Comparison of ENCODE assay signal across 14 cellular contexts in genomic region chr18:75154997-75155396, GRCh38. TPM values are rescaled to one million over a fixed set of nuclear protein-coding genes. Genes with fewer than 3 reads are reported as not detected.
DNase-seq lines count a peak whose midpoint lies in the region; TF ChIP-seq lines count a peak whose summit lies in the region.
"Had no signal": no experiment of that assay in that cellular context is flagged by ENCODE, and none has a peak within 500 bp of the region (broad histone marks: within the 10 kb centered on the region; RNA-seq: fewer than 3 reads in every experiment).

No MANE protein-coding gene starts in this region.

- H3K4me3 ChIP-seq in coronary artery (no peak overlapping the region), neural progenitor cell (no peak overlapping the region)
- H3K4me3 ChIP-seq: HAP-1 had no signal

- H3K27me3 Mint-ChIP-seq in neural progenitor cell (ENCODE audit: insufficient read depth, low read depth) (peaks cover 14% of the 10 kb centered on the region), CD14-positive monocyte (ENCODE audit: low read depth in 3 of 3) (peaks cover 0 to 2% (median under 1%) of the 10 kb centered on the region in 3 donors)

- H3K9me3 Mint-ChIP-seq in neural progenitor cell: peaks cover 26% of the 10 kb centered on the region
- H3K9me3 Mint-ChIP-seq in CD14-positive monocyte: peaks cover 5 to 25% (median 17%) of the 10 kb centered on the region in 7 donors

- H4K20me1 ChIP-seq in neural progenitor cell (ENCODE audit: low read depth): no peaks in the 10 kb centered on the region

- intact Hi-C loops in CD14-positive monocyte (cut with micrococcal nuclease): no loop called here

- H3F3A ChIP-seq in neural progenitor cell (ENCODE audit: low read depth): peaks cover 8% of the 10 kb centered on the region

- peak; percentile 21 for DNase-seq in D341Med (ENCODE audit: low spot score)
- DNase-seq in coronary artery (ENCODE audit: low spot score): peak; percentile 36
- DNase-seq in neural progenitor cell (ENCODE audit: low spot score): no peak
- no peak for DNase-seq in CD14-positive monocyte (ENCODE audit: low spot score)
- DNase-seq in CD1c-positive myeloid dendritic cell (ENCODE audit: extremely low spot score): no peak
- DNase-seq in NCI-H2227 treated with DMSO at 0.1 percent for 48 hours (lab: John Stamatoyannopoulos, UW): no peak
- DNase-seq: ACHN, Calu3, DMS 273 treated with DMSO at 0.1 percent for 48 hours, DMS53, DND-41 had no signal

- no peaks in the 10 kb centered on the region for H3K36me3 ChIP-seq in neural progenitor cell
- H3K36me3 ChIP-seq: HAP-1 had no signal

- TF ChIP-seq CTCF in coronary artery (IDR thresholded peaks at IDR 0.05) (no peak), neural progenitor cell (IDR thresholded peaks at IDR 0.05) (no peak), CD14-positive monocyte (IDR thresholded peaks at IDR 0.05) (no peak)

- no peak overlapping the region for H3K9ac ChIP-seq in neural progenitor cell

- H3K36me3 Mint-ChIP-seq in neural progenitor cell (no peaks in the 10 kb centered on the region), CD14-positive monocyte (no peaks in the 10 kb centered on the region)
- H3K36me3 Mint-ChIP-seq: CD8-positive, alpha-beta T cell had no signal

- H2AFZ ChIP-seq in neural progenitor cell (replicated peaks): no peak overlapping the region

- no peak overlapping the region for H3K4me2 ChIP-seq in neural progenitor cell

- peaks cover 9% of the 10 kb centered on the region for H3K4me1 Mint-ChIP-seq in neural progenitor cell
- no peaks in the 10 kb centered on the region for H3K4me1 Mint-ChIP-seq in CD14-positive monocyte

- H3K27me3 ChIP-seq in neural progenitor cell: no peaks in the 10 kb centered on the region

- H3K27ac ChIP-seq in coronary artery (no peak overlapping the region), neural progenitor cell (no peak overlapping the region)
- H3K27ac ChIP-seq: C4-2B had no signal

- H3K4me1 ChIP-seq in neural progenitor cell: peaks cover 10% of the 10 kb centered on the region
- H3K4me1 ChIP-seq: HAP-1 had no signal

- H3K4me3 Mint-ChIP-seq in neural progenitor cell: peak overlapping the region; percentile 62
- no peak overlapping the region for H3K4me3 Mint-ChIP-seq in CD14-positive monocyte
- H3K4me3 Mint-ChIP-seq: CD8-positive, alpha-beta T cell had no signal

- H3K27ac Mint-ChIP-seq in neural progenitor cell (peak overlapping the region; percentile 42), CD14-positive monocyte (no peak overlapping the region)
- H3K27ac Mint-ChIP-seq: CD8-positive, alpha-beta T cell had no signal

- H3K79me2 ChIP-seq in neural progenitor cell (ENCODE audit: low read depth): no peaks in the 10 kb centered on the region

- H3K9me3 ChIP-seq in neural progenitor cell (ENCODE audit: low read depth): no peaks in the 10 kb centered on the region
- H3K9me3 ChIP-seq: HAP-1 had no signal

RNA-seq across cellular contexts. Expression of gene PTGR3, which starts 53.9 kb away (rescaled TPM):
- 7.5 and 13.0 TPM in 2 replicates for total RNA-seq in neural progenitor cell (ENCODE audit: low replicate concordance)
- polyA plus RNA-seq in CD14-positive monocyte: 10 to 100 TPM; 15.5 to 27.5 TPM

RNA-seq across cellular contexts. Expression of gene TSHZ1, which starts 55.6 kb away (rescaled TPM):
- 0.06 and 0.15 TPM in 2 replicates for total RNA-seq in neural progenitor cell (ENCODE audit: low replicate concordance)
- polyA plus RNA-seq in CD14-positive monocyte: 1 to 10 TPM in 1 of 2 donors, under 1 TPM in 1; 0.76 to 1.4 TPM

Comparison
In these comparisons a context has a peak if more than half of its experiments do, and no peak if none do; other contexts are left out.
1. DNase-seq: peak in D341Med (single experiment) and coronary artery (single experiment); none in neural progenitor cell (single experiment), CD14-positive monocyte (single experiment), CD1c-positive myeloid dendritic cell (single experiment) and NCI-H2227 treated with DMSO at 0.1 percent for 48 hours (single experiment).